Comparison of ENCODE assay signal across 12 cellular contexts in genomic region chr15:90667063-90667754, GRCh38. TPM values are rescaled to one million over a fixed set of nuclear protein-coding genes. Genes with fewer than 3 reads are reported as not detected.
DNase-seq lines count a peak whose midpoint lies in the region; ATAC-seq and TF ChIP-seq lines count a peak whose summit lies in the region.
"Had no signal": no experiment of that assay in that cellular context is flagged by ENCODE, and none has a peak within 500 bp of the region (broad histone marks: within the 10 kb centered on the region; RNA-seq: fewer than 3 reads in every experiment).

No MANE protein-coding gene starts in this region.

- H4K20me1 ChIP-seq in PC-9 (ENCODE audit: insufficient read depth) = no peaks in the 10 kb centered on the region

- no peaks in the 10 kb centered on the region for H3K36me3 Mint-ChIP-seq in activated naive CD4-positive, alpha-beta T cell treated with anti-CD3 and anti-CD28 coated beads for 36 hours (ENCODE audit: low read depth)
- no peaks in the 10 kb centered on the region for H3K36me3 Mint-ChIP-seq in endothelial cell (ENCODE audit: low read depth, unreplicated experiment)
- H3K36me3 Mint-ChIP-seq in stimulated activated memory B cell treated with anti-CD40 and anti-IgM and Interleukin-4, amounts not matched to agents 10 μg/mL and 1 μg/mL and 100 μg/mL, for 72 hours = no peaks in the 10 kb centered on the region

- intact Hi-C loops in activated naive CD4-positive, alpha-beta T cell treated with anti-CD3 and anti-CD28 coated beads for 36 hours (cut with micrococcal nuclease) = no loop called here
- intact Hi-C loops in PC-9 (cut with micrococcal nuclease; ENCODE audit: unreplicated experiment) = loop anchor here (5.0 kb wide), 1 partner anchor 1970 kb away; no protein-coding TSS in a partner anchor
- intact Hi-C loops in left ventricle myocardium inferior (cut with micrococcal nuclease) = no loop called here

- TF ChIP-seq CTCF in PC-9 (conservative IDR thresholded peaks at IDR 0.05) = no peak
- TF ChIP-seq CTCF in endothelial cell (IDR thresholded peaks at IDR 0.05; ENCODE audit: unreplicated experiment) = no peak
- TF ChIP-seq CTCF in left ventricle myocardium inferior (IDR thresholded peaks at IDR 0.05; ENCODE audit: borderline replicate concordance) = no peak

- H3K4me3 ChIP-seq in PC-9 = no peak overlapping the region
- no peak overlapping the region for H3K4me3 ChIP-seq in effector memory CD4-positive, alpha-beta T cell (ENCODE audit: insufficient read depth, low read depth, low read length, poor library complexity, severe bottlenecking)
- H3K4me3 ChIP-seq in left ventricle myocardium inferior = no peak overlapping the region
- H3K4me3 ChIP-seq: transverse colon had no signal

- H3K9me3 ChIP-seq in PC-9 (ENCODE audit: insufficient read depth, low read depth) (no peaks in the 10 kb centered on the region), left ventricle myocardium inferior (replicated peaks) (no peaks in the 10 kb centered on the region)
- no peaks in the 10 kb centered on the region for H3K9me3 ChIP-seq in effector memory CD4-positive, alpha-beta T cell (ENCODE audit: control insufficient read depth, low read length)
- H3K9me3 ChIP-seq: transverse colon had no signal

- peak overlapping the region; percentile 23; the same call in 1 of the 2 replicates for H2AFZ ChIP-seq in PC-9

- POLR2A ChIA-PET in PC-9 (lab: Charles Lee; ENCODE audit: unreplicated experiment) = no interaction called here

- no peaks in the 10 kb centered on the region for H3K9me2 ChIP-seq in PC-9 (ENCODE audit: insufficient read depth)

- H3K27me3 ChIP-seq in PC-9 (ENCODE audit: insufficient read depth, low read depth) = no peaks in the 10 kb centered on the region
- H3K27me3 ChIP-seq in effector memory CD4-positive, alpha-beta T cell (replicated peaks; ENCODE audit: control insufficient read depth, insufficient read depth, low read length, poor library complexity, severe bottlenecking) = peaks cover 4% of the 10 kb centered on the region
- no peaks in the 10 kb centered on the region for H3K27me3 ChIP-seq in left ventricle myocardium inferior (ENCODE audit: low read depth)
- H3K27me3 ChIP-seq: transverse colon had no signal

- CTCF ChIA-PET in activated naive CD4-positive, alpha-beta T cell treated with anti-CD3 and anti-CD28 coated beads for 36 hours (lab: Charles Lee) = interaction anchor here (0.6 kb wide), 1 partner anchor 26 kb away, joined by 4 read pairs; no protein-coding TSS in a partner anchor
- CTCF ChIA-PET in PC-9 (lab: Charles Lee) = interaction anchor here (0.8 kb wide), 1 partner anchor 374 kb away, joined by 3 read pairs; no protein-coding TSS in a partner anchor

- peak overlapping the region; percentile 53 for H3K4me3 Mint-ChIP-seq in activated naive CD4-positive, alpha-beta T cell treated with anti-CD3 and anti-CD28 coated beads for 36 hours
- peak overlapping the region; percentile 12 for H3K4me3 Mint-ChIP-seq in endothelial cell (ENCODE audit: unreplicated experiment)
- H3K4me3 Mint-ChIP-seq in stimulated activated memory B cell treated with anti-CD40 and anti-IgM and Interleukin-4, amounts not matched to agents 10 μg/mL and 1 μg/mL and 100 μg/mL, for 72 hours = peak overlapping the region; percentile 17

- no peak for ATAC-seq in stimulated activated memory B cell treated with anti-CD40 and anti-IgM and Interleukin-4, amounts not matched to agents 10 μg/mL and 1 μg/mL and 100 μg/mL, for 72 hours

- no TSS peak for BruUV-seq in PC-9 (replicated peaks; lab: Mats Ljungman, UMichigan)

- no peaks in the 10 kb centered on the region for H3K9me3 Mint-ChIP-seq in activated naive CD4-positive, alpha-beta T cell treated with anti-CD3 and anti-CD28 coated beads for 36 hours
- H3K9me3 Mint-ChIP-seq in endothelial cell (ENCODE audit: unreplicated experiment) = no peaks in the 10 kb centered on the region
- no peaks in the 10 kb centered on the region for H3K9me3 Mint-ChIP-seq in stimulated activated memory B cell treated with anti-CD40 and anti-IgM and Interleukin-4, amounts not matched to agents 10 μg/mL and 1 μg/mL and 100 μg/mL, for 72 hours

- H3K36me3 ChIP-seq in PC-9 (ENCODE audit: low read depth) (no peaks in the 10 kb centered on the region), left ventricle myocardium inferior (no peaks in the 10 kb centered on the region)
- H3K36me3 ChIP-seq in effector memory CD4-positive, alpha-beta T cell (ENCODE audit: control insufficient read depth, insufficient read depth, low read length) = no peaks in the 10 kb centered on the region
- H3K36me3 ChIP-seq: transverse colon had no signal

- peak overlapping the region; percentile 44 for H3K4me2 ChIP-seq in PC-9

- H3K4me1 ChIP-seq in PC-9 (replicated peaks; ENCODE audit: insufficient read depth) (peaks cover 31% of the 10 kb centered on the region), left ventricle myocardium inferior (peaks cover 16% of the 10 kb centered on the region)
- peaks cover 13% of the 10 kb centered on the region for H3K4me1 ChIP-seq in effector memory CD4-positive, alpha-beta T cell (ENCODE audit: control insufficient read depth, insufficient read depth, low read length, poor library complexity, severe bottlenecking)

- peaks cover 15% of the 10 kb centered on the region; the same call in 1 of the 2 replicates for H3F3A ChIP-seq in PC-9 (ENCODE audit: insufficient read depth, low read depth)

- peaks cover 7% of the 10 kb centered on the region; the same call in 1 of the 2 replicates for H3K79me2 ChIP-seq in PC-9 (ENCODE audit: low read depth)

- H3K4me1 Mint-ChIP-seq in activated naive CD4-positive, alpha-beta T cell treated with anti-CD3 and anti-CD28 coated beads for 36 hours (ENCODE audit: low read depth) = peaks cover 27% of the 10 kb centered on the region
- H3K4me1 Mint-ChIP-seq in endothelial cell (ENCODE audit: unreplicated experiment) = peaks cover 12% of the 10 kb centered on the region
- H3K4me1 Mint-ChIP-seq in stimulated activated memory B cell treated with anti-CD40 and anti-IgM and Interleukin-4, amounts not matched to agents 10 μg/mL and 1 μg/mL and 100 μg/mL, for 72 hours = peaks cover 37% of the 10 kb centered on the region

- DNase-seq in activated naive CD4-positive, alpha-beta T cell treated with anti-CD3 and anti-CD28 coated beads for 36 hours = no peak
- DNase-seq in activated naive CD4-positive, alpha-beta T cell treated with Interleukin-2 at 50 U/mL for 16 hours = no peak
- DNase-seq in PC-9 (peak in 1 of 2 experiments; percentile 9), endothelial cell (ENCODE audit: low spot score) (no peak), left ventricle myocardium inferior (no peak)
- DNase-seq in stimulated activated naive CD4-positive, alpha-beta T cell (lab: John Stamatoyannopoulos, UW) = no peak
- DNase-seq in effector memory CD4-positive, alpha-beta T cell = no peak
- DNase-seq: activated gamma-delta T cell, dermis blood vessel endothelial cell, GOT3, transverse colon had no signal

- H3K27ac Mint-ChIP-seq in activated naive CD4-positive, alpha-beta T cell treated with anti-CD3 and anti-CD28 coated beads for 36 hours = no peak overlapping the region
- no peak overlapping the region for H3K27ac Mint-ChIP-seq in endothelial cell (ENCODE audit: unreplicated experiment)
- peak overlapping the region; percentile 65 for H3K27ac Mint-ChIP-seq in stimulated activated memory B cell treated with anti-CD40 and anti-IgM and Interleukin-4, amounts not matched to agents 10 μg/mL and 1 μg/mL and 100 μg/mL, for 72 hours

- H3K27me3 Mint-ChIP-seq in activated naive CD4-positive, alpha-beta T cell treated with anti-CD3 and anti-CD28 coated beads for 36 hours (ENCODE audit: low read depth) = peaks cover 13% of the 10 kb centered on the region
- peaks cover 9% of the 10 kb centered on the region for H3K27me3 Mint-ChIP-seq in endothelial cell (ENCODE audit: unreplicated experiment)
- H3K27me3 Mint-ChIP-seq in stimulated activated memory B cell treated with anti-CD40 and anti-IgM and Interleukin-4, amounts not matched to agents 10 μg/mL and 1 μg/mL and 100 μg/mL, for 72 hours = peaks cover 42% of the 10 kb centered on the region

- H3K27ac ChIP-seq in PC-9 (peak overlapping the region; percentile 52), left ventricle myocardium inferior (replicated peaks) (no peak overlapping the region)
- no peak overlapping the region for H3K27ac ChIP-seq in effector memory CD4-positive, alpha-beta T cell (ENCODE audit: insufficient read depth, low read length, poor library complexity, severe bottlenecking)
- H3K27ac ChIP-seq: transverse colon had no signal

RNA-seq across cellular contexts. Expression of gene BLM, which starts 49.9 kb away (rescaled TPM):
- 10 to 100 TPM; 62.9 to 70.4 TPM for total RNA-seq in activated naive CD4-positive, alpha-beta T cell treated with anti-CD3 and anti-CD28 coated beads for 36 hours
- total RNA-seq in PC-9 (2021) (15.1 and 19.1 TPM in 2 replicates), endothelial cell (ENCODE audit: unreplicated experiment) (11.5 TPM), left ventricle myocardium inferior (26.2 TPM)
